9 cellular contexts compared by ENCODE assay signal in genomic region chr16:2671741-2672140, GRCh38. TPM values are rescaled to one million over a fixed set of nuclear protein-coding genes. Genes with fewer than 3 reads are reported as not detected.
DNase-seq lines count a peak whose midpoint lies in the region; ATAC-seq and TF ChIP-seq lines count a peak whose summit lies in the region.
"Had no signal": no experiment of that assay in that cellular context is flagged by ENCODE, and none has a peak within 500 bp of the region (broad histone marks: within the 10 kb centered on the region; RNA-seq: fewer than 3 reads in every experiment).

No MANE protein-coding gene starts in this region.

- H3K9me3 ChIP-seq in right cardiac atrium (ENCODE audit: control insufficient read depth, low read length) (no peaks in the 10 kb centered on the region), right atrium auricular region (no peaks in the 10 kb centered on the region), mesenchymal stem cell (ENCODE audit: control insufficient read depth, low read length) (no peaks in the 10 kb centered on the region)

- ATAC-seq in right cardiac atrium = no peak
- ATAC-seq in HG03095 (IDR thresholded peaks at IDR 0.05; ENCODE audit: unreplicated experiment) = no peak

- peak overlapping the region; percentile 87 for H3K4me3 Mint-ChIP-seq in activated naive CD8-positive, alpha-beta T cell

- TF ChIP-seq CTCF in right atrium auricular region (IDR thresholded peaks at IDR 0.05) = no peak

- H3K36me3 ChIP-seq in right atrium auricular region = peaks cover 13% of the 10 kb centered on the region
- peaks cover 16 to 19% of the 10 kb centered on the region in 2 experiments for H3K36me3 ChIP-seq in mesenchymal stem cell (ENCODE audit: control insufficient read depth in 1 of 2, insufficient read depth in 2 of 2, low read depth in 1 of 2, low read length in 2 of 2)

- no peak overlapping the region for H2AFZ ChIP-seq in mesenchymal stem cell (ENCODE audit: low read depth, low read length)

- no peaks in the 10 kb centered on the region for H3K27me3 ChIP-seq in right cardiac atrium (ENCODE audit: control insufficient read depth, insufficient read depth)
- H3K27me3 ChIP-seq in right atrium auricular region = no peaks in the 10 kb centered on the region
- H3K27me3 ChIP-seq in mesenchymal stem cell (ENCODE audit: control insufficient read depth in 1 of 2, insufficient read depth in 1 of 2, low read length in 2 of 2) = no peaks in the 10 kb centered on the region

- H3K4me2 ChIP-seq in mesenchymal stem cell (ENCODE audit: low read length, poor library complexity, severe bottlenecking) = no peak overlapping the region

- H3K4me1 ChIP-seq in right cardiac atrium (ENCODE audit: control insufficient read depth, insufficient read depth, low read length) (peaks cover 6% of the 10 kb centered on the region), right atrium auricular region (peaks cover 0 to 26% of the 10 kb centered on the region in 2 donors), mesenchymal stem cell (ENCODE audit: control insufficient read depth, insufficient read depth, low read depth, low read length) (peaks cover 7% of the 10 kb centered on the region)

- no peak overlapping the region for H3K18ac ChIP-seq in mesenchymal stem cell (ENCODE audit: low read depth in 1 of 2, low read length in 2 of 2)

- no peak overlapping the region for H3K27ac Mint-ChIP-seq in activated naive CD8-positive, alpha-beta T cell

- no peak overlapping the region for H2BK120ac ChIP-seq in mesenchymal stem cell (ENCODE audit: low read depth, low read length)

- intact Hi-C loops in right cardiac atrium (cut with DNase I) = no loop called here

- H3K9ac ChIP-seq in mesenchymal stem cell (ENCODE audit: low read length) = peak overlapping the region; percentile 81

- peaks cover 31% of the 10 kb centered on the region for H3K4me1 Mint-ChIP-seq in activated naive CD8-positive, alpha-beta T cell (ENCODE audit: low read depth)

- no peak overlapping the region for H2BK15ac ChIP-seq in mesenchymal stem cell (ENCODE audit: low read depth, poor library complexity, severe bottlenecking)

- H4K91ac ChIP-seq in mesenchymal stem cell (ENCODE audit: low read length) = no peak overlapping the region

- H3K27ac ChIP-seq in right cardiac atrium (ENCODE audit: low read length) (no peak overlapping the region), right atrium auricular region (no peak overlapping the region), mesenchymal stem cell (ENCODE audit: low read length, poor library complexity, severe bottlenecking) (no peak overlapping the region)

- H2BK12ac ChIP-seq in mesenchymal stem cell (ENCODE audit: low read length in 2 of 2) = no peak overlapping the region

- H2BK5ac ChIP-seq in mesenchymal stem cell (ENCODE audit: low read depth, low read length, poor library complexity, severe bottlenecking) = no peak overlapping the region

- no peak for DNase-seq in right cardiac atrium
- DNase-seq in right atrium auricular region (ENCODE audit: low spot score) = no peak
- DNase-seq in mesenchymal stem cell = no peak
- no peak for DNase-seq in SK-N-DZ (ENCODE audit: low spot score)
- no peak for DNase-seq in dedifferentiated amniotic fluid mesenchymal stem cell (ENCODE audit: extremely low spot score)
- DNase-seq in kidney tubule cell (ENCODE audit: low spot score) = no peak
- DNase-seq: NCI-H1436 had no signal

- no peaks in the 10 kb centered on the region for H3K9me3 Mint-ChIP-seq in activated naive CD8-positive, alpha-beta T cell (ENCODE audit: low read depth)

- H3K14ac ChIP-seq in mesenchymal stem cell (ENCODE audit: low read length in 2 of 2) = no peak overlapping the region

- H2AK5ac ChIP-seq in mesenchymal stem cell (ENCODE audit: low read length, severe bottlenecking) = no peak overlapping the region

- H4K8ac ChIP-seq in mesenchymal stem cell (ENCODE audit: low read length) = peak overlapping the region; percentile 7

- H3K27me3 Mint-ChIP-seq in activated naive CD8-positive, alpha-beta T cell = no peaks in the 10 kb centered on the region

- H3K36me3 Mint-ChIP-seq in activated naive CD8-positive, alpha-beta T cell = peaks cover 2% of the 10 kb centered on the region

- no peak overlapping the region for H3K4ac ChIP-seq in mesenchymal stem cell (ENCODE audit: low read depth in 1 of 2, low read length in 2 of 2)

- H3K4me3 ChIP-seq in right cardiac atrium (ENCODE audit: low read length) (peak overlapping the region; percentile 64), right atrium auricular region (peak overlapping the region in 1 of 2 donors; percentile 71), mesenchymal stem cell (ENCODE audit: insufficient read depth in 1 of 2, low read depth in 1 of 2, low read length in 2 of 2) (peak overlapping the region in 1 of 2 experiments; percentile 80)

- WGBS in right cardiac atrium = 89% methylated on average over 13 of the region's 13 CpGs
- WGBS in mesenchymal stem cell = 96% methylated on average over 13 of the region's 13 CpGs

- peaks cover 11% of the 10 kb centered on the region for H3K79me1 ChIP-seq in mesenchymal stem cell (replicated peaks; ENCODE audit: low read length, poor library complexity, severe bottlenecking)

- no peak overlapping the region for H3K23ac ChIP-seq in mesenchymal stem cell (ENCODE audit: low read length in 2 of 2)

RNA-seq across cellular contexts. Expression of gene KCTD5, which starts 10.6 kb away (rescaled TPM):
- total RNA-seq in right cardiac atrium (10 to 100 TPM; 10.6 to 13.7 (median 12.0) TPM), right atrium auricular region (10 to 100 TPM; 12.5 to 15.6 TPM)
- 11.1 TPM for polyA plus RNA-seq in right cardiac atrium
- 29.8 TPM for polyA plus RNA-seq in mesenchymal stem cell (2013, experiment 1 of 2)
- 29.1 TPM for polyA plus RNA-seq in mesenchymal stem cell (2013, experiment 2 of 2)
- polyA plus RNA-seq in SK-N-DZ (2014; cell fraction: cytosol; rRNA removed) = 43.9 and 47.8 TPM in 2 replicates
- polyA plus RNA-seq in SK-N-DZ (2014; cell fraction: nucleus; rRNA removed) = 26.4 and 34.6 TPM in 2 replicates

RNA-seq across cellular contexts. Expression of gene PRSS27, which starts 48.3 kb away (rescaled TPM):
- total RNA-seq in right cardiac atrium = under 1 TPM; 0.32 to 0.64 (median 0.37) TPM
- polyA plus RNA-seq in right cardiac atrium = 0.25 TPM
- under 1 TPM in 1 of 2 donors, not detected in 1; 0.51 TPM for total RNA-seq in right atrium auricular region
- 0.52 TPM for polyA plus RNA-seq in mesenchymal stem cell (2013, experiment 1 of 2)
- polyA plus RNA-seq in mesenchymal stem cell (2013, experiment 2 of 2) = 0.68 TPM
- polyA plus RNA-seq in SK-N-DZ (2014; cell fraction: cytosol; rRNA removed) = 2.8 and 3.2 TPM in 2 replicates
- 1.5 TPM in 2 replicates for polyA plus RNA-seq in SK-N-DZ (2014; cell fraction: nucleus; rRNA removed)
